Comparison of ENCODE assay signal across 9 cellular contexts in genomic region chr10:119281581-119282071, GRCh38.
A peak's percentile ranks its signal among the peaks of the same experiment; 100 is the strongest.
DNase-seq lines count a peak whose midpoint lies in the region; ATAC-seq and TF ChIP-seq lines count a peak whose summit lies in the region.
"Had no signal": no experiment of that assay in that cellular context is flagged by ENCODE, and none has a peak within 500 bp of the region (broad histone marks: within the 10 kb centered on the region; RNA-seq: fewer than 3 reads in every experiment).

No MANE protein-coding gene starts in this region.

- peaks cover 72% of the 10 kb centered on the region for H3K79me2 ChIP-seq in parathyroid adenoma

- no peaks in the 10 kb centered on the region for H3K9me3 ChIP-seq in parathyroid adenoma (ENCODE audit: control insufficient read depth, low read length)

- H3K36me3 ChIP-seq in parathyroid adenoma (ENCODE audit: control insufficient read depth, insufficient read depth, low read length), result no peaks in the 10 kb centered on the region

- peak overlapping the region; percentile 37 for H3K4me2 ChIP-seq in parathyroid adenoma (ENCODE audit: low read length)

- CTCF ChIA-PET in GM10248 (lab: Yijun Ruan, JAX), result interaction anchor here (1.1 to 4.9 kb wide), 4 partner anchors 8 to 75 kb away, joined by 3 to 32 read pairs (median 13); partner anchors contain the start of gene GRK5

- H3K9ac ChIP-seq in parathyroid adenoma, result no peak overlapping the region

- ATAC-seq in GM18511 (IDR thresholded peaks at IDR 0.05; ENCODE audit: unreplicated experiment), result no peak

- DNase-seq in C1 segment of cervical spinal cord (lab: John Stamatoyannopoulos, UW), result peak in 12 of 14 donors; percentile 19 to 81 (median 62)
- DNase-seq in NCI-H524 (lab: John Stamatoyannopoulos, UW), result peak; percentile 74 to 91
- peak; percentile 41 for DNase-seq in fibroblast of peridontal ligament (ENCODE audit: extremely low read depth)
- no peak for DNase-seq in GM10248 (ENCODE audit: extremely low spot score)
- no peak for DNase-seq in NCI-H748 treated with DMSO at 0.1 percent for 48 hours (lab: John Stamatoyannopoulos, UW)
- DNase-seq in GM19238 (ENCODE audit: insufficient read length, low spot score), result no peak
- DNase-seq: DND-41 had no signal

- TF ChIP-seq CTCF in parathyroid adenoma (IDR thresholded peaks at IDR 0.05) (no peak), GM10248 (IDR thresholded peaks at IDR 0.05; ENCODE audit: control extremely low read depth, extremely low read depth, low read depth, missing control alignments) (no peak)

- POLR2A ChIA-PET in GM10248 (lab: Yijun Ruan, JAX), result interaction anchor here (0.6 kb wide), 1 partner anchor 23 kb away, joined by 4 read pairs; no protein-coding TSS in a partner anchor

- no peak overlapping the region for H2AFZ ChIP-seq in parathyroid adenoma

- no peak overlapping the region for H3K4me3 ChIP-seq in parathyroid adenoma (ENCODE audit: low read depth, low read length)

- H3K4me1 ChIP-seq in parathyroid adenoma, result peaks cover 35% of the 10 kb centered on the region

- H3K27me3 ChIP-seq in parathyroid adenoma (ENCODE audit: control insufficient read depth, insufficient read depth, low read length), result no peaks in the 10 kb centered on the region

- peak overlapping the region; percentile 79 for H3K27ac ChIP-seq in parathyroid adenoma

Comparison
In these comparisons a context has a peak if more than half of its experiments do, and no peak if none do; other contexts are left out.
1. DNase-seq: peak in C1 segment of cervical spinal cord (12 of 14), NCI-H524 (2 of 2) and fibroblast of peridontal ligament (single experiment); none in GM10248 (single experiment), NCI-H748 treated with DMSO at 0.1 percent for 48 hours (single experiment) and GM19238 (single experiment).